In the genomic region with DNA sequence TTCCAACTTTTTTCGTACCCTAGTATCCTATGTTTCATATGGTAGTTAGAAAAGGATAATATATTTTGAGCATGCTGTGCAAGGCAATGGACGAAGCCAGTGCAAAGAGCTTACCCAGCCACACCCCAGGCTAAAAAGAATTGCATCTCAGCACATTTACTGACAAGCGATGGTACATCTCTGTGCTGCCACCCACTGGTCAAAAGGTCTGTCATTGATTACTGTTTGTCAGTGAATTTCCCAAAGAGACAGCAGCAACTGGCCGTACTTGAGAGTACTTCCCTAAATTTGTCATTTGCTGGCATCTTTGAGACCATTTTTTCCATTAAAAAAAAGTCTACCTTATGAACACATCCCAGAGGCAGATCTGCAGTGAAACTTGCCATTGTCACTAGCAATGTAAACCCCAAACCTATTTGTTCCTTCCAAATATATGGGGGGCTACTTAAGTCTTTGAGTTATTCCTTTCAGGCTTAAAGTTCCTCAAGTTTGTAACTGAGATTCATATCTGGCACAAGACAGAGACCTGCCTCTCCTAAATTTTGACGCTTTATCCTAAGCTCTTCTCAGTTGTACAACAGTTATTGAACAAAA, we compare ENCODE assay signal across 8 cellular contexts.
A peak's percentile ranks its signal among the peaks of the same experiment; 100 is the strongest.
DNase-seq lines count a peak whose midpoint lies in the region; ATAC-seq, FAIRE-seq and TF ChIP-seq lines count a peak whose summit lies in the region.

No MANE protein-coding gene starts in this region.

- no peaks in the 10 kb centered on the region for H3K9me1 ChIP-seq in keratinocyte (ENCODE audit: control insufficient read depth, extremely low read depth, insufficient read depth, low read length)

- H3K36me3 Mint-ChIP-seq in activated naive CD8-positive, alpha-beta T cell treated with anti-CD3 and anti-CD28 coated beads for 36 hours, result peaks cover 1% of the 10 kb centered on the region
- no peaks in the 10 kb centered on the region for H3K36me3 Mint-ChIP-seq in activated T-cell treated with anti-CD3 and anti-CD28 coated beads, Interleukin-2, amount 50 U/mL, for 24 hours (ENCODE audit: low read depth)

- no peaks in the 10 kb centered on the region for H3K27me3 ChIP-seq in keratinocyte (ENCODE audit: control insufficient read depth, extremely low read depth, insufficient read depth, low read length)

- no peak overlapping the region for H2AFZ ChIP-seq in keratinocyte (ENCODE audit: control insufficient read depth, low read length)

- H3K9ac ChIP-seq in keratinocyte (ENCODE audit: control insufficient read depth, extremely low read depth, insufficient read depth, low read length), result no peak overlapping the region

- H3K27ac ChIP-seq in keratinocyte (ENCODE audit: control insufficient read depth, insufficient read depth, low read length), result no peak overlapping the region

- no peaks in the 10 kb centered on the region for H3K9me3 Mint-ChIP-seq in activated naive CD8-positive, alpha-beta T cell treated with anti-CD3 and anti-CD28 coated beads for 36 hours
- H3K9me3 Mint-ChIP-seq in activated T-cell treated with anti-CD3 and anti-CD28 coated beads, Interleukin-2, amount 50 U/mL, for 24 hours, result peaks cover 2% of the 10 kb centered on the region

- in situ Hi-C loops in ACHN (cut with HindIII; ENCODE audit: low pct_ligation_motif_present, low pct_unique_long_range_greater_than_20kb, low sequenced_read_pairs), result no loop called here

- H3K27me3 Mint-ChIP-seq in activated naive CD8-positive, alpha-beta T cell treated with anti-CD3 and anti-CD28 coated beads for 36 hours, result no peaks in the 10 kb centered on the region
- no peaks in the 10 kb centered on the region for H3K27me3 Mint-ChIP-seq in activated T-cell treated with anti-CD3 and anti-CD28 coated beads, Interleukin-2, amount 50 U/mL, for 24 hours

- H3K36me3 ChIP-seq in keratinocyte (ENCODE audit: control insufficient read depth in 2 of 2, extremely low read depth in 1 of 2, insufficient read depth in 2 of 2, low read length in 2 of 2), result no peaks in the 10 kb centered on the region

- H4K20me1 ChIP-seq in keratinocyte (ENCODE audit: control insufficient read depth, extremely low read depth, insufficient read depth, low read length), result no peaks in the 10 kb centered on the region

- DNase-seq in ACHN, result peak; percentile 45
- peak; percentile 4 for DNase-seq in GM20000 (ENCODE audit: low spot score)
- DNase-seq in NCI-H2107 treated with DMSO at 0.1 percent for 48 hours (lab: John Stamatoyannopoulos, UW; ENCODE audit: unreplicated experiment), result peak; percentile 9
- DNase-seq in activated naive CD8-positive, alpha-beta T cell treated with anti-CD3 and anti-CD28 coated beads for 36 hours, result peak; percentile 2
- no peak for DNase-seq in keratinocyte (ENCODE audit: low read depth, low spot score)
- DNase-seq in NCI-H345 (lab: John Stamatoyannopoulos, UW), result no peak
- DNase-seq in activated T-cell treated with anti-CD3 and anti-CD28 coated beads, Interleukin-2, amount 50 U/mL, for 24 hours, result no peak

- H3K9me3 ChIP-seq in keratinocyte (ENCODE audit: control insufficient read depth, low read depth, low read length), result no peaks in the 10 kb centered on the region

- no peaks in the 10 kb centered on the region for H3K4me1 ChIP-seq in keratinocyte (ENCODE audit: control insufficient read depth, extremely low read depth, insufficient read depth, low read length)

- no peaks in the 10 kb centered on the region for H3K4me1 Mint-ChIP-seq in activated naive CD8-positive, alpha-beta T cell treated with anti-CD3 and anti-CD28 coated beads for 36 hours
- no peaks in the 10 kb centered on the region for H3K4me1 Mint-ChIP-seq in activated T-cell treated with anti-CD3 and anti-CD28 coated beads, Interleukin-2, amount 50 U/mL, for 24 hours (ENCODE audit: low read depth)

- no peak overlapping the region for H3K27ac Mint-ChIP-seq in activated naive CD8-positive, alpha-beta T cell treated with anti-CD3 and anti-CD28 coated beads for 36 hours
- H3K27ac Mint-ChIP-seq in activated T-cell treated with anti-CD3 and anti-CD28 coated beads, Interleukin-2, amount 50 U/mL, for 24 hours, result no peak overlapping the region

- TF ChIP-seq CTCF in GM20000 (IDR thresholded peaks at IDR 0.05; ENCODE audit: extremely low read depth, missing control alignments) (no peak), keratinocyte (optimal IDR thresholded peaks at IDR 0.05 in 1 of 3, IDR thresholded peaks at IDR 0.05 in 1 of 3, conservative IDR thresholded peaks at IDR 0.05 in 1 of 3; ENCODE audit: extremely low read depth in 1 of 3, insufficient read depth in 2 of 3, low read length in 3 of 3) (peak in 2 of 3 experiments; percentile 30 to 35)

- no peak for FAIRE-seq in keratinocyte (lab: Jason Lieb, UNC)

- H3K4me2 ChIP-seq in keratinocyte (ENCODE audit: control insufficient read depth, extremely low read depth, insufficient read depth, low read depth, low read length), result no peak overlapping the region

- H3K4me3 Mint-ChIP-seq in activated naive CD8-positive, alpha-beta T cell treated with anti-CD3 and anti-CD28 coated beads for 36 hours, result no peak overlapping the region
- no peak overlapping the region for H3K4me3 Mint-ChIP-seq in activated T-cell treated with anti-CD3 and anti-CD28 coated beads, Interleukin-2, amount 50 U/mL, for 24 hours

- H3K4me3 ChIP-seq in keratinocyte (ENCODE audit: control insufficient read depth in 2 of 3, extremely low read depth in 1 of 3, insufficient read depth in 2 of 3, low read depth in 1 of 3, low read length in 3 of 3), result no peak overlapping the region

- H3K79me2 ChIP-seq in keratinocyte (ENCODE audit: control insufficient read depth, insufficient read depth, low read length), result no peaks in the 10 kb centered on the region

- dilution Hi-C loops in keratinocyte (cut with MboI; ENCODE audit: extremely low pct_ligation_motif_present, low sequenced_read_pairs), result no loop called here

- ATAC-seq in HG03095 (IDR thresholded peaks at IDR 0.05; ENCODE audit: unreplicated experiment), result no peak

Comparison
In these comparisons a context has a peak if more than half of its experiments do, and no peak if none do; other contexts are left out.
1. DNase-seq: peak in ACHN (single experiment), GM20000 (single experiment), NCI-H2107 treated with DMSO at 0.1 percent for 48 hours (single experiment) and activated naive CD8-positive, alpha-beta T cell treated with anti-CD3 and anti-CD28 coated beads for 36 hours (single experiment); none in keratinocyte (single experiment), NCI-H345 (single experiment) and activated T-cell treated with anti-CD3 and anti-CD28 coated beads, Interleukin-2, amount 50 U/mL, for 24 hours (single experiment).